8 cellular contexts compared by ENCODE assay signal in genomic region chr2:159614534-159615186, GRCh38. TPM values are rescaled to one million over a fixed set of nuclear protein-coding genes. Genes with fewer than 3 reads are reported as not detected.
A peak's percentile ranks its signal among the peaks of the same experiment; 100 is the strongest.
DNase-seq lines count a peak whose midpoint lies in the region; ATAC-seq and TF ChIP-seq lines count a peak whose summit lies in the region.

No MANE protein-coding gene starts in this region.

- CTCF ChIA-PET in CD8-positive, alpha-beta T cell (lab: Charles Lee): interaction anchor here (0.6 kb wide), 1 partner anchor 10 kb away, joined by 3 read pairs; no protein-coding TSS in a partner anchor
- CTCF ChIA-PET in IMR-90 (lab: Yijun Ruan, JAX): interaction anchor here (0.6 kb wide), 1 partner anchor 27 kb away, joined by 3 read pairs; no protein-coding TSS in a partner anchor

- H3K27me3 Mint-ChIP-seq in CD8-positive, alpha-beta T cell (ENCODE audit: low read depth): peaks cover 20% of the 10 kb centered on the region
- peaks cover 35% of the 10 kb centered on the region for H3K27me3 Mint-ChIP-seq in activated naive CD8-positive, alpha-beta T cell treated with anti-CD3 and anti-CD28 coated beads, Interleukin-2, amount 10 ng/mL, durations not matched to agents 7 days and 5 days
- no peaks in the 10 kb centered on the region for H3K27me3 Mint-ChIP-seq in stimulated activated naive B cell treated with anti-CD40 and anti-IgM and Interleukin-4, amounts not matched to agents 10 μg/mL and 1 μg/mL and 100 μg/mL, for 72 hours

- H4K8ac ChIP-seq in IMR-90 (ENCODE audit: low read depth in 2 of 2, low read length in 2 of 2): peak overlapping the region; percentile 59 to 96; a peak in 3 of 4 replicates

- peak overlapping the region; percentile 97 for H3K18ac ChIP-seq in IMR-90 (ENCODE audit: low read depth, low read length)

- POLR2A ChIA-PET in CD8-positive, alpha-beta T cell (lab: Charles Lee): no interaction called here
- POLR2A ChIA-PET in IMR-90 (lab: Charles Lee; ENCODE audit: unreplicated experiment): interaction anchor here (0.5 to 1.1 kb wide), 7 partner anchors 9 to 540 kb away, joined by 3 to 17 read pairs (median 8); no protein-coding TSS in a partner anchor
- POLR2A ChIA-PET in activated naive CD8-positive, alpha-beta T cell treated with anti-CD3 and anti-CD28 coated beads, Interleukin-2, amount 10 ng/mL, durations not matched to agents 7 days and 5 days (lab: Charles Lee): no interaction called here

- peak overlapping the region; percentile 97 for H3K9ac ChIP-seq in IMR-90 (ENCODE audit: low read depth, low read length)

- dilution Hi-C loops in IMR-90 (cut with HindIII; ENCODE audit: low sequenced_read_pairs, unreplicated experiment): no loop called here

- H3K9me3 ChIP-seq in CD8-positive, alpha-beta T cell (ENCODE audit: low read length): no peaks in the 10 kb centered on the region
- H3K9me3 ChIP-seq in IMR-90 (ENCODE audit: control insufficient read depth, insufficient read depth, low read length): no peaks in the 10 kb centered on the region
- no peaks in the 10 kb centered on the region for H3K9me3 ChIP-seq in iPS-18c (ENCODE audit: control insufficient read depth, insufficient read depth, low read length)

- H4K5ac ChIP-seq in IMR-90 (ENCODE audit: low read depth, low read length): peak overlapping the region; percentile 98

- DNase-seq in CD8-positive, alpha-beta T cell: no peak
- DNase-seq in IMR-90 (peak; percentile 67), nucleus accumbens (lab: John Stamatoyannopoulos, UW) (no peak)
- no peak for DNase-seq in activated naive CD8-positive, alpha-beta T cell treated with anti-CD3 and anti-CD28 coated beads, Interleukin-2, amount 10 ng/mL, durations not matched to agents 7 days and 5 days
- DNase-seq in stimulated activated naive B cell treated with anti-CD40 and anti-IgM and Interleukin-4, amounts not matched to agents 10 μg/mL and 1 μg/mL and 100 μg/mL, for 72 hours: no peak

- H3K4me3 Mint-ChIP-seq in CD8-positive, alpha-beta T cell: peak overlapping the region; percentile 84
- peak overlapping the region; percentile 92 for H3K4me3 Mint-ChIP-seq in activated naive CD8-positive, alpha-beta T cell treated with anti-CD3 and anti-CD28 coated beads, Interleukin-2, amount 10 ng/mL, durations not matched to agents 7 days and 5 days
- peak overlapping the region; percentile 91 to 97 for H3K4me3 Mint-ChIP-seq in stimulated activated naive B cell treated with anti-CD40 and anti-IgM and Interleukin-4, amounts not matched to agents 10 μg/mL and 1 μg/mL and 100 μg/mL, for 72 hours

- TSS peak; percentile 49 for BruUV-seq in IMR-90 (replicated peaks; lab: Mats Ljungman, UMichigan)

- H3K23ac ChIP-seq in IMR-90 (ENCODE audit: low read depth, low read length): peak overlapping the region; percentile 97

- H3K4ac ChIP-seq in IMR-90 (ENCODE audit: low read depth, low read length): peak overlapping the region; percentile 92; the same call in 1 of the 2 replicates

- H3K4me1 ChIP-seq in CD8-positive, alpha-beta T cell (ENCODE audit: insufficient read depth, low read length): no peaks in the 10 kb centered on the region
- peaks cover 2% of the 10 kb centered on the region; the same call in 1 of the 2 replicates for H3K4me1 ChIP-seq in IMR-90 (ENCODE audit: control insufficient read depth, insufficient read depth, low read length)

- H4K20me1 ChIP-seq in IMR-90 (ENCODE audit: insufficient read depth, low read length): peaks cover 4% of the 10 kb centered on the region; the same call in 1 of the 2 replicates

- no peak overlapping the region for H2BK20ac ChIP-seq in IMR-90 (ENCODE audit: low read depth, low read length)

- no peak for TF ChIP-seq CTCF in CD8-positive, alpha-beta T cell (IDR thresholded peaks at IDR 0.05)
- TF ChIP-seq CTCF in IMR-90 (conservative IDR thresholded peaks at IDR 0.05; ENCODE audit: low read depth, low read length): no peak

- no peaks in the 10 kb centered on the region for H3K27me3 ChIP-seq in CD8-positive, alpha-beta T cell (ENCODE audit: insufficient read depth, low read length)
- no peaks in the 10 kb centered on the region for H3K27me3 ChIP-seq in IMR-90 (ENCODE audit: control insufficient read depth, insufficient read depth, low read length)

- H2BK15ac ChIP-seq in IMR-90 (ENCODE audit: low read depth, low read length): peak overlapping the region; percentile 93; the same call in 2 of the 3 replicates

- 20% methylated on average over 1 of the region's 8 CpGs; no CpG with 5 or more reads in 1 of the 2 experiments for WGBS in IMR-90 (ENCODE audit: extremely low coverage in 2 of 2, insufficient read length in 1 of 2), 2 experiments

- no peak overlapping the region for H3K4me3 ChIP-seq in CD8-positive, alpha-beta T cell (ENCODE audit: low read depth, low read length)
- H3K4me3 ChIP-seq in IMR-90 (ENCODE audit: insufficient read depth, low read depth, low read length) (peak overlapping the region; percentile 88), iPS-18c (ENCODE audit: insufficient read depth, low read depth, low read length) (peak overlapping the region; percentile 89)

- no peak overlapping the region for H3K27ac Mint-ChIP-seq in CD8-positive, alpha-beta T cell
- no peak overlapping the region for H3K27ac Mint-ChIP-seq in activated naive CD8-positive, alpha-beta T cell treated with anti-CD3 and anti-CD28 coated beads, Interleukin-2, amount 10 ng/mL, durations not matched to agents 7 days and 5 days
- H3K27ac Mint-ChIP-seq in stimulated activated naive B cell treated with anti-CD40 and anti-IgM and Interleukin-4, amounts not matched to agents 10 μg/mL and 1 μg/mL and 100 μg/mL, for 72 hours: peak overlapping the region; percentile 88

- no peaks in the 10 kb centered on the region for H3K36me3 ChIP-seq in CD8-positive, alpha-beta T cell (ENCODE audit: insufficient read depth, low read length)
- H3K36me3 ChIP-seq in IMR-90 (ENCODE audit: control insufficient read depth, insufficient read depth, low read length): no peaks in the 10 kb centered on the region

- peaks cover 17% of the 10 kb centered on the region for H3K4me1 Mint-ChIP-seq in CD8-positive, alpha-beta T cell (ENCODE audit: low read depth)
- peaks cover 8% of the 10 kb centered on the region for H3K4me1 Mint-ChIP-seq in activated naive CD8-positive, alpha-beta T cell treated with anti-CD3 and anti-CD28 coated beads, Interleukin-2, amount 10 ng/mL, durations not matched to agents 7 days and 5 days
- H3K4me1 Mint-ChIP-seq in stimulated activated naive B cell treated with anti-CD40 and anti-IgM and Interleukin-4, amounts not matched to agents 10 μg/mL and 1 μg/mL and 100 μg/mL, for 72 hours: peaks cover 11 to 20% of the 10 kb centered on the region in 2 donors

- peak overlapping the region; percentile 95 for H3K56ac ChIP-seq in IMR-90 (ENCODE audit: extremely low read depth, insufficient read depth, low read length)

- H2AK9ac ChIP-seq in IMR-90 (replicated peaks; ENCODE audit: low read depth, low read length, poor library complexity): peak overlapping the region; percentile 61

- H3K79me1 ChIP-seq in IMR-90 (ENCODE audit: low read depth in 1 of 2, low read length in 2 of 2): peaks cover 3 to 19% of the 10 kb centered on the region in 2 experiments; a peak in 3 of 4 replicates

- no peak for TF ChIP-seq POLR2A in IMR-90 (IDR thresholded peaks at IDR 0.05; ENCODE audit: low read depth, low read length)

- no peak for ATAC-seq in CD8-positive, alpha-beta T cell
- peak; percentile 2 for ATAC-seq in IMR-90 (ENCODE audit: low read depth)
- no peak for ATAC-seq in activated naive CD8-positive, alpha-beta T cell treated with anti-CD3 and anti-CD28 coated beads, Interleukin-2, amount 10 ng/mL, durations not matched to agents 7 days and 5 days (ENCODE audit: low read depth)
- ATAC-seq in stimulated activated naive B cell treated with anti-CD40 and anti-IgM and Interleukin-4, amounts not matched to agents 10 μg/mL and 1 μg/mL and 100 μg/mL, for 72 hours (replicated peaks): no peak
- no peak for ATAC-seq in HG03460 (IDR thresholded peaks at IDR 0.05; ENCODE audit: unreplicated experiment)
- ATAC-seq in HG03159 (IDR thresholded peaks at IDR 0.05; ENCODE audit: unreplicated experiment): no peak

- TF ChIP-seq RAD21 in IMR-90 (IDR thresholded peaks at IDR 0.05; ENCODE audit: low read length): no peak

- intact Hi-C loops in CD8-positive, alpha-beta T cell (cut with DNase I, micrococcal nuclease): loop anchor here in 1 of 2 experiments (5.0 to 10.0 kb wide), 3 partner anchors 97 to 290 kb away; partner anchors contain the start of genes LY75 and MARCHF7
- intact Hi-C loops in IMR-90 (cut with micrococcal nuclease): loop anchor here (10.0 kb wide), 1 partner anchor 480 kb away; no protein-coding TSS in a partner anchor

- peak overlapping the region; percentile 95 for H2BK5ac ChIP-seq in IMR-90 (ENCODE audit: low read depth, low read length, poor library complexity, severe bottlenecking)

- H3K36me3 Mint-ChIP-seq in CD8-positive, alpha-beta T cell: peaks cover 3% of the 10 kb centered on the region
- H3K36me3 Mint-ChIP-seq in activated naive CD8-positive, alpha-beta T cell treated with anti-CD3 and anti-CD28 coated beads, Interleukin-2, amount 10 ng/mL, durations not matched to agents 7 days and 5 days: no peaks in the 10 kb centered on the region
- no peaks in the 10 kb centered on the region for H3K36me3 Mint-ChIP-seq in stimulated activated naive B cell treated with anti-CD40 and anti-IgM and Interleukin-4, amounts not matched to agents 10 μg/mL and 1 μg/mL and 100 μg/mL, for 72 hours

- H2AFZ ChIP-seq in IMR-90 (replicated peaks; ENCODE audit: low read length, poor library complexity): peak overlapping the region; percentile 88

- H3K4me2 ChIP-seq in IMR-90 (ENCODE audit: low read depth, low read length): peak overlapping the region; percentile 87

- H3K14ac ChIP-seq in IMR-90 (replicated peaks; ENCODE audit: low read depth, low read length): peak overlapping the region; percentile 90

- in situ Hi-C loops in IMR-90 (cut with MboI; ENCODE audit: low sequenced_read_pairs): no loop called here

- H2BK120ac ChIP-seq in IMR-90 (ENCODE audit: low read depth, low read length): peak overlapping the region; percentile 78

- peak overlapping the region; percentile 94 for H4K91ac ChIP-seq in IMR-90 (ENCODE audit: insufficient read depth, low read depth, low read length)

- H3K27ac ChIP-seq in CD8-positive, alpha-beta T cell (ENCODE audit: low read depth, low read length): no peak overlapping the region
- peak overlapping the region; percentile 98 for H3K27ac ChIP-seq in IMR-90 (ENCODE audit: insufficient read depth, low read length)

- no peak overlapping the region for H2AK5ac ChIP-seq in IMR-90 (ENCODE audit: low read depth, low read length)

- H3K9me3 Mint-ChIP-seq in CD8-positive, alpha-beta T cell: no peaks in the 10 kb centered on the region
- H3K9me3 Mint-ChIP-seq in activated naive CD8-positive, alpha-beta T cell treated with anti-CD3 and anti-CD28 coated beads, Interleukin-2, amount 10 ng/mL, durations not matched to agents 7 days and 5 days: no peaks in the 10 kb centered on the region
- H3K9me3 Mint-ChIP-seq in stimulated activated naive B cell treated with anti-CD40 and anti-IgM and Interleukin-4, amounts not matched to agents 10 μg/mL and 1 μg/mL and 100 μg/mL, for 72 hours: no peaks in the 10 kb centered on the region

- 0 out of 2 replicates have a peak, but pooled peaks cover 3% of the 10 kb centered on the region for H3K9me1 ChIP-seq in IMR-90 (ENCODE audit: insufficient read depth, low read length)

RNA-seq across cellular contexts. Expression of gene BAZ2B, which starts 1.7 kb away (rescaled TPM):
- 10 to 100 TPM; 21.8 to 26.0 TPM for total RNA-seq in CD8-positive, alpha-beta T cell
- total RNA-seq in IMR-90 (2012; rRNA removed): 42.1 and 49.7 TPM in 2 replicates
- 8.9 and 9.0 TPM in 2 replicates for polyA plus RNA-seq in IMR-90 (2012; rRNA removed)
- polyA plus RNA-seq in IMR-90 (2012; cell fraction: cytosol; rRNA removed): 1.9 and 3.0 TPM in 2 replicates
- polyA plus RNA-seq in IMR-90 (2012; cell fraction: nucleus; rRNA removed; ENCODE audit: low replicate concordance): 2.6 and 23.5 TPM in 2 replicates
- total RNA-seq in activated naive CD8-positive, alpha-beta T cell treated with anti-CD3 and anti-CD28 coated beads, Interleukin-2, amount 10 ng/mL, durations not matched to agents 7 days and 5 days: 10 to 100 TPM; 27.7 to 31.9 TPM
